Comparison of ENCODE assay signal across 29 cellular contexts in the genomic region with DNA sequence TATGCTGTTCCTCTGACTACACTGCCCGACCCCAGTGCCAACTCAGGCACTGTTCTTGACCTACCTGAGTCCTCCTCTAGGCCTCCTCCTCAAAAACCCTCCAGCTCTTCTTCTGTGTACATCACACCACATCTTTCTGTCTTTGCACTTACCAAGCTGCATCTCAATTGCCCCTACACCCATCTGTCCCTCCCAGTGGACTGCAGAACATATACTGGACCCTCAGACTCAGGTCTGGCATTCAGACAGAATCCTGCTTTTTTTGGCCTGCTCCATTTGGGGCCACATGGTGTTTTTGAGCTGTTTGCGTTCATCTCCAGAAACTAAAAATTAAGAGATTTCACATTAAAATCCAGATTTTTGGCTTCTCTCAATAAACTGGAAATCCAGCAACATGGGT. TPM values are rescaled to one million over a fixed set of nuclear protein-coding genes. Genes with fewer than 3 reads are reported as not detected.
DNase-seq lines count a peak whose midpoint lies in the region; ATAC-seq and TF ChIP-seq lines count a peak whose summit lies in the region.
"Had no signal": no experiment of that assay in that cellular context is flagged by ENCODE, and none has a peak within 500 bp of the region (broad histone marks: within the 10 kb centered on the region; RNA-seq: fewer than 3 reads in every experiment).

No MANE protein-coding gene starts in this region.

- H3K4me3 Mint-ChIP-seq in chondrocyte (ENCODE audit: unreplicated experiment) (no peak overlapping the region), osteocyte (ENCODE audit: unreplicated experiment) (no peak overlapping the region)
- no peak overlapping the region for H3K4me3 Mint-ChIP-seq in CD4-positive, alpha-beta T cell
- H3K4me3 Mint-ChIP-seq: activated naive CD8-positive, alpha-beta T cell treated with anti-CD3 and anti-CD28 coated beads, Interleukin-2, amount 50 U/mL, for 24 hours; CD8-positive, alpha-beta memory T cell; effector memory CD8-positive, alpha-beta T cell; neural progenitor cell; stimulated activated memory B cell treated with anti-CD40 and anti-IgM and Interleukin-4, amounts not matched to agents 10 μg/mL and 1 μg/mL and 100 μg/mL, for 72 hours had no signal

- H3K27ac Mint-ChIP-seq in chondrocyte (ENCODE audit: unreplicated experiment) = peak overlapping the region; percentile 8
- peak overlapping the region; percentile 24 for H3K27ac Mint-ChIP-seq in osteocyte (ENCODE audit: unreplicated experiment)
- no peak overlapping the region for H3K27ac Mint-ChIP-seq in CD4-positive, alpha-beta T cell
- H3K27ac Mint-ChIP-seq: activated naive CD8-positive, alpha-beta T cell treated with anti-CD3 and anti-CD28 coated beads, Interleukin-2, amount 50 U/mL, for 24 hours; effector memory CD8-positive, alpha-beta T cell; neural progenitor cell; stimulated activated memory B cell treated with anti-CD40 and anti-IgM and Interleukin-4, amounts not matched to agents 10 μg/mL and 1 μg/mL and 100 μg/mL, for 72 hours had no signal

- H3K4me1 ChIP-seq in left ventricle myocardium inferior (peaks cover 28% of the 10 kb centered on the region), vagina (peaks cover 12% of the 10 kb centered on the region)
- H3K4me1 ChIP-seq: neural progenitor cell, right lobe of liver had no signal

- H3K9me3 Mint-ChIP-seq in chondrocyte (ENCODE audit: low read depth) (no peaks in the 10 kb centered on the region), osteocyte (ENCODE audit: unreplicated experiment) (no peaks in the 10 kb centered on the region)
- no peaks in the 10 kb centered on the region for H3K9me3 Mint-ChIP-seq in CD4-positive, alpha-beta T cell
- H3K9me3 Mint-ChIP-seq: activated naive CD8-positive, alpha-beta T cell treated with anti-CD3 and anti-CD28 coated beads, Interleukin-2, amount 50 U/mL, for 24 hours; CD8-positive, alpha-beta memory T cell; effector memory CD8-positive, alpha-beta T cell; neural progenitor cell; stimulated activated memory B cell treated with anti-CD40 and anti-IgM and Interleukin-4, amounts not matched to agents 10 μg/mL and 1 μg/mL and 100 μg/mL, for 72 hours had no signal

- no peak for ATAC-seq in CD4-positive, alpha-beta T cell (ENCODE audit: poor library complexity)
- ATAC-seq in GM18861 (IDR thresholded peaks at IDR 0.05; ENCODE audit: unreplicated experiment) = no peak
- ATAC-seq in GM18858 (IDR thresholded peaks at IDR 0.05; ENCODE audit: unreplicated experiment) = no peak
- ATAC-seq: activated naive CD8-positive, alpha-beta T cell treated with anti-CD3 and anti-CD28 coated beads, Interleukin-2, amount 50 U/mL, for 24 hours; effector memory CD8-positive, alpha-beta T cell; K562; right lobe of liver; SK-N-SH treated with all-trans-retinoic acid at 6 μM for 48 hours; stimulated activated memory B cell treated with anti-CD40 and anti-IgM and Interleukin-4, amounts not matched to agents 10 μg/mL and 1 μg/mL and 100 μg/mL, for 72 hours had no signal

- H3K36me3 ChIP-seq in left ventricle myocardium inferior (no peaks in the 10 kb centered on the region), vagina (no peaks in the 10 kb centered on the region)
- H3K36me3 ChIP-seq: heart right ventricle, neural progenitor cell, right lobe of liver, transverse colon had no signal

- intact Hi-C loops in left ventricle myocardium inferior (cut with micrococcal nuclease) = no loop called here
- intact Hi-C loops in cardiac septum (cut with DNase I) = no loop called here
- intact Hi-C loops in vagina (cut with DNase I) = loop anchor here (10.0 kb wide), 1 partner anchor 177 kb away; no protein-coding TSS in a partner anchor
- intact Hi-C loops in CD4-positive, alpha-beta T cell (cut with DNase I, micrococcal nuclease) = no loop called here

- H3K4me1 Mint-ChIP-seq in chondrocyte (ENCODE audit: low read depth) = peaks cover 42% of the 10 kb centered on the region
- peaks cover 25% of the 10 kb centered on the region for H3K4me1 Mint-ChIP-seq in osteocyte (ENCODE audit: unreplicated experiment)
- H3K4me1 Mint-ChIP-seq in CD4-positive, alpha-beta T cell (ENCODE audit: low read depth) = peaks cover 9% of the 10 kb centered on the region

- H3K9me3 ChIP-seq in left ventricle myocardium inferior (replicated peaks) (no peaks in the 10 kb centered on the region), vagina (no peaks in the 10 kb centered on the region)
- H3K9me3 ChIP-seq in CD4-positive, alpha-beta T cell (ENCODE audit: control insufficient read depth, low read length) = no peaks in the 10 kb centered on the region
- H3K9me3 ChIP-seq: heart right ventricle, right lobe of liver, transverse colon had no signal

- peak overlapping the region; percentile 37 for H3K27ac ChIP-seq in left ventricle myocardium inferior (replicated peaks)
- H3K27ac ChIP-seq in vagina = peak overlapping the region; percentile 61
- H3K27ac ChIP-seq in CD4-positive, alpha-beta T cell (ENCODE audit: low read depth, low read length) = no peak overlapping the region
- H3K27ac ChIP-seq: neural progenitor cell, right lobe of liver, transverse colon had no signal

- CTCF ChIA-PET in CD4-positive, alpha-beta T cell (lab: Charles Lee) = no interaction called here

- DNase-seq in left ventricle myocardium inferior = no peak
- no peak for DNase-seq in cardiac septum (ENCODE audit: low spot score)
- no peak for DNase-seq in chondrocyte (ENCODE audit: low spot score)
- peak; percentile 64 for DNase-seq in osteocyte (ENCODE audit: extremely low spot score, unreplicated experiment)
- DNase-seq in vagina (ENCODE audit: extremely low spot score in 2 of 2) = no peak
- DNase-seq in CD4-positive, alpha-beta T cell = no peak
- DNase-seq: activated CD8-positive, alpha-beta memory T cell treated with anti-CD3 and anti-CD28 coated beads for 24 hours; activated effector memory CD4-positive, alpha-beta T cell treated with Interleukin-2 at 50 U/mL for 16 hours; activated naive CD8-positive, alpha-beta T cell treated with anti-CD3 and anti-CD28 coated beads, Interleukin-2, amount 50 U/mL, for 24 hours; CD8-positive, alpha-beta memory T cell; effector memory CD8-positive, alpha-beta T cell; erythroblast; heart right ventricle; NCI-H1417; NCI-H2029 treated with DMSO at 0.1 percent for 48 hours; NCI-H748 treated with DMSO at 0.1 percent for 48 hours; right lobe of liver; stimulated activated CD4-positive, alpha-beta T cell treated with anti-CD3 and anti-CD28 coated beads, Interleukin-4, amount 100 ng/mL, for 1 hour; T-helper 2 cell; transverse colon had no signal

- H3K27me3 ChIP-seq in left ventricle myocardium inferior (ENCODE audit: low read depth) (no peaks in the 10 kb centered on the region), vagina (no peaks in the 10 kb centered on the region)
- H3K27me3 ChIP-seq in CD4-positive, alpha-beta T cell (ENCODE audit: control insufficient read depth, insufficient read depth, low read length) = no peaks in the 10 kb centered on the region
- H3K27me3 ChIP-seq: neural progenitor cell, right lobe of liver, transverse colon had no signal

- TF ChIP-seq CTCF in left ventricle myocardium inferior (IDR thresholded peaks at IDR 0.05; ENCODE audit: borderline replicate concordance) (no peak), chondrocyte (IDR thresholded peaks at IDR 0.05) (no peak), osteocyte (IDR thresholded peaks at IDR 0.05) (no peak), vagina (IDR thresholded peaks at IDR 0.05) (no peak)
- no peak for TF ChIP-seq CTCF in CD4-positive, alpha-beta T cell (IDR thresholded peaks at IDR 0.05)

- H3K36me3 Mint-ChIP-seq in chondrocyte (ENCODE audit: low read depth) (no peaks in the 10 kb centered on the region), osteocyte (ENCODE audit: unreplicated experiment) (no peaks in the 10 kb centered on the region)
- no peaks in the 10 kb centered on the region for H3K36me3 Mint-ChIP-seq in CD4-positive, alpha-beta T cell (ENCODE audit: low read depth)
- H3K36me3 Mint-ChIP-seq: neural progenitor cell; stimulated activated memory B cell treated with anti-CD40 and anti-IgM and Interleukin-4, amounts not matched to agents 10 μg/mL and 1 μg/mL and 100 μg/mL, for 72 hours had no signal

- H3K27me3 Mint-ChIP-seq in chondrocyte (ENCODE audit: low read depth) (peaks cover 2% of the 10 kb centered on the region), osteocyte (ENCODE audit: unreplicated experiment) (peaks cover 6% of the 10 kb centered on the region)
- H3K27me3 Mint-ChIP-seq in CD4-positive, alpha-beta T cell = peaks cover 4% of the 10 kb centered on the region
- H3K27me3 Mint-ChIP-seq: activated naive CD8-positive, alpha-beta T cell treated with anti-CD3 and anti-CD28 coated beads, Interleukin-2, amount 50 U/mL, for 24 hours; effector memory CD8-positive, alpha-beta T cell had no signal

- POLR2A ChIA-PET in CD4-positive, alpha-beta T cell (lab: Charles Lee) = no interaction called here

- H3K4me3 ChIP-seq in left ventricle myocardium inferior = no peak overlapping the region
- no peak overlapping the region for H3K4me3 ChIP-seq in vagina
- H3K4me3 ChIP-seq: heart right ventricle, K562, lung, neural progenitor cell, right lobe of liver, transverse colon had no signal

- TF ChIP-seq POLR2A in vagina (IDR thresholded peaks at IDR 0.05) = no peak

RNA-seq across cellular contexts. Expression of gene YWHAB, which starts 23.2 kb away (rescaled TPM):
- total RNA-seq in left ventricle myocardium inferior = 106 TPM
- total RNA-seq in cardiac septum = 118 TPM
- total RNA-seq in chondrocyte = 170 to 201 TPM (median 191 TPM) in 3 replicates
- 203 and 205 TPM in 2 replicates for total RNA-seq in osteocyte
- 87.4 TPM for total RNA-seq in vagina
- 100 to 1,000 TPM; 163 to 167 TPM for total RNA-seq in CD4-positive, alpha-beta T cell

RNA-seq across cellular contexts. Expression of gene PABPC1L, which starts 47.6 kb away (rescaled TPM):
- total RNA-seq in left ventricle myocardium inferior = 2.4 TPM
- total RNA-seq in cardiac septum = 4.7 TPM
- 31.4 to 39.3 TPM (median 31.9 TPM) in 3 replicates for total RNA-seq in chondrocyte
- 56.1 and 65.3 TPM in 2 replicates for total RNA-seq in osteocyte
- total RNA-seq in vagina = 19.6 TPM
- 10 to 100 TPM; 22.8 to 27.5 TPM for total RNA-seq in CD4-positive, alpha-beta T cell

RNA-seq across cellular contexts. Expression of gene RIMS4, which starts 51.9 kb away (rescaled TPM):
- total RNA-seq in left ventricle myocardium inferior (0.11 TPM), cardiac septum (0.27 TPM), chondrocyte (1.4 to 2.1 TPM (median 1.7 TPM) in 3 replicates), osteocyte (0.73 and 0.75 TPM in 2 replicates), vagina (6.4 TPM)
- total RNA-seq in CD4-positive, alpha-beta T cell = not detected
- total RNA-seq: CD8-positive, alpha-beta memory T cell; HT-29; K562; MCF 10A; right lobe of liver had no signal
